In the genomic region with DNA sequence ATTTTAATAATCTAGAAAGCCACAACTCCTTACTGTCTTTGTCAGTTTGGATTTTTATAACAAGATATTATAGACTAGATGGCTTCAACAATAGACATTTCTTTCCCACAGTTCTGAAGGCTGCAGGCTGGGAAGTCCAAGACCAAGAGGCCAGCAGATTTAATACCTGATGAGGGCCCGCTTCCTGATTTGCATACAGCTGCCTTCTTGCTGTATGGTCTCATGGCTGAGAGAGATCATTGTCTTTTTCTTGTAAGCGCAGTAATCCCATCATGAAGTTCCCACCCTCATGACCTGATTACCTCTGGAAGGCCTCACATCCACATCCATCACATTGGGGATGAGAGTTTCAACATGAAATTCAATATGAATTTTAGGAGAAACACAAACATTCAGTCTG, we compare ENCODE assay signal across 33 cellular contexts. TPM values are rescaled to one million over a fixed set of nuclear protein-coding genes. Genes with fewer than 3 reads are reported as not detected.
DNase-seq lines count a peak whose midpoint lies in the region; ATAC-seq, FAIRE-seq and TF ChIP-seq lines count a peak whose summit lies in the region.
"Had no signal": no experiment of that assay in that cellular context is flagged by ENCODE, and none has a peak within 500 bp of the region (broad histone marks: within the 10 kb centered on the region; RNA-seq: fewer than 3 reads in every experiment).

No MANE protein-coding gene starts in this region.

- H3K4me1 ChIP-seq in BE2C (peaks cover 11% of the 10 kb centered on the region; the same call in 1 of the 2 replicates), suprapubic skin (no peaks in the 10 kb centered on the region)
- H3K4me1 ChIP-seq: colonic mucosa, lower lobe of right lung had no signal

- H3K27me3 ChIP-seq in BE2C: no peaks in the 10 kb centered on the region
- no peaks in the 10 kb centered on the region for H3K27me3 ChIP-seq in suprapubic skin
- H3K27me3 ChIP-seq: colonic mucosa, hepatocyte, MG63, right lobe of liver, spleen, testis had no signal

- no peak for TF ChIP-seq CTCF in BE2C (IDR thresholded peaks at IDR 0.05; ENCODE audit: low read depth, low read length)
- TF ChIP-seq CTCF in suprapubic skin (IDR thresholded peaks at IDR 0.05): no peak

- peak; percentile 63 for DNase-seq in BE2C
- no peak for DNase-seq in GM12891 (ENCODE audit: insufficient read length, low spot score)
- DNase-seq in NCI-H345 (lab: John Stamatoyannopoulos, UW): peak; percentile 81
- peak; percentile 81 to 90 for DNase-seq in SHP77 (lab: John Stamatoyannopoulos, UW)
- DNase-seq in suprapubic skin (ENCODE audit: low spot score in 2 of 2): no peak
- no peak for DNase-seq in left cardiac atrium
- DNase-seq: ACHN; activated CD4-positive, alpha-beta T cell treated with anti-CD3 and anti-CD28 coated beads, Interleukin-2, amount 50 U/mL, for 48 hours; activated naive CD4-positive, alpha-beta T cell; CD8-positive, alpha-beta memory T cell; colonic mucosa; effector CD8-positive, alpha-beta T cell; GOT3; HFFc6; KG1; kidney glomerular epithelial cell; lower lobe of right lung; MG63; naive thymus-derived CD8-positive, alpha-beta T cell; NCI-H1105 treated with DMSO at 0.1 percent for 48 hours; NCI-H446; right lobe of liver; Right ventricle myocardium superior; spleen; stimulated activated CD4-positive, alpha-beta T cell treated with anti-CD3 and anti-CD28 coated beads, Interleukin-2, amount 100 ng/mL, for 24 hours; stimulated activated naive CD8-positive, alpha-beta T cell treated with anti-CD3 and anti-CD28 coated beads, Interleukin-15, Interleukin-2, amounts not matched to agents 100 U/mL and 50 U/mL, for 24 hours; testis had no signal

- peak; percentile 61 for FAIRE-seq in GM12891 (lab: Jason Lieb, UNC)
- FAIRE-seq: urothelium cell line had no signal

- H3K4me3 ChIP-seq in BE2C (ENCODE audit: low read depth, low read length) (no peak overlapping the region), suprapubic skin (no peak overlapping the region)
- H3K4me3 ChIP-seq: colonic mucosa, hepatocyte, lower lobe of right lung, MG63, right lobe of liver, spleen, testis had no signal

- no peaks in the 10 kb centered on the region for H3K36me3 ChIP-seq in BE2C
- no peaks in the 10 kb centered on the region for H3K36me3 ChIP-seq in suprapubic skin
- H3K36me3 ChIP-seq: colonic mucosa, lower lobe of right lung, MG63, right lobe of liver had no signal

- 100% methylated on average over 2 of the region's 2 CpGs for WGBS in suprapubic skin

- TF ChIP-seq POLR2A in GM12891 (IDR thresholded peaks at IDR 0.05; ENCODE audit: low read depth, low read length) (no peak), suprapubic skin (IDR thresholded peaks at IDR 0.05) (no peak)

- H3K27ac ChIP-seq in suprapubic skin: no peak overlapping the region
- H3K27ac ChIP-seq: colonic mucosa, epithelial cell of prostate, hepatocyte, lower lobe of right lung, right lobe of liver, spleen, testis had no signal

- H3K9me3 ChIP-seq in BE2C (no peaks in the 10 kb centered on the region), suprapubic skin (no peaks in the 10 kb centered on the region)
- H3K9me3 ChIP-seq: colonic mucosa, lower lobe of right lung, right lobe of liver, testis had no signal

- intact Hi-C loops in left cardiac atrium (cut with DNase I): no loop called here

- no peak for ATAC-seq in left cardiac atrium
- no peak for ATAC-seq in GM18870 (IDR thresholded peaks at IDR 0.05; ENCODE audit: unreplicated experiment)
- ATAC-seq: activated CD4-positive, CD25-positive, alpha-beta regulatory T cell treated with anti-CD3 and anti-CD28 coated beads, Interleukin-2, amount 50 U/mL, for 24 hours; lower lobe of right lung; naive thymus-derived CD8-positive, alpha-beta T cell; Panc1; right lobe of liver; stimulated activated naive CD8-positive, alpha-beta T cell treated with anti-CD3 and anti-CD28 coated beads, Interleukin-15, Interleukin-2, amounts not matched to agents 100 U/mL and 50 U/mL, for 24 hours had no signal

- TF ChIP-seq EP300 in suprapubic skin (IDR thresholded peaks at IDR 0.05): no peak

TF ChIP-seq in GM12891, 5 proteins besides CTCF, POLR2A, EP300 and RAD21:
- peak; percentile 14; the same call in 1 of the 2 replicates for TF ChIP-seq SPI1 (IDR thresholded peaks at IDR 0.05; ENCODE audit: low read depth, low read length)
- peak; percentile 87 for TF ChIP-seq POU2F2 (IDR thresholded peaks at IDR 0.05; ENCODE audit: low read depth, low read length)
- no peak for TF ChIP-seq POLR2AphosphoS5 (IDR thresholded peaks at IDR 0.05; ENCODE audit: low read depth, low read length)

RNA-seq across cellular contexts. Expression of a gene that starts 9.8 kb away (rescaled TPM):
- polyA plus RNA-seq in BE2C (2012; ENCODE audit: insufficient read depth, insufficient read length, low read depth): 19.7 TPM
- 4.4 TPM for polyA plus RNA-seq in GM12891 (2012; ENCODE audit: low read depth, missing spikeins)
- total RNA-seq in suprapubic skin (10 to 100 TPM in 3 of 4 donors, 1 to 10 TPM in 1; 9.3 to 18.3 (median 14.2) TPM), left cardiac atrium (10 to 100 TPM in 1 of 2 donors, 1 to 10 TPM in 1; 10.0 to 11.8 TPM)

RNA-seq across cellular contexts. Expression of a gene that starts 45.2 kb away (rescaled TPM):
- 23.7 TPM for polyA plus RNA-seq in BE2C (2012; ENCODE audit: insufficient read depth, insufficient read length, low read depth)
- 12.2 TPM for polyA plus RNA-seq in GM12891 (2012; ENCODE audit: low read depth, missing spikeins)
- total RNA-seq in suprapubic skin: 100 to 1,000 TPM in 1 of 4 donors, 10 to 100 TPM in 3; 27.9 to 116 (median 36.0) TPM
- 10 to 100 TPM; 18.8 TPM for total RNA-seq in left cardiac atrium

Comparison
In these comparisons a context has a peak if more than half of its experiments do, and no peak if none do; other contexts are left out.
1. DNase-seq: peak in BE2C (single experiment), NCI-H345 (single experiment) and SHP77 (2 of 2); none in GM12891 (single experiment), suprapubic skin (0 of 2) and left cardiac atrium (single experiment).